In the genomic region with DNA sequence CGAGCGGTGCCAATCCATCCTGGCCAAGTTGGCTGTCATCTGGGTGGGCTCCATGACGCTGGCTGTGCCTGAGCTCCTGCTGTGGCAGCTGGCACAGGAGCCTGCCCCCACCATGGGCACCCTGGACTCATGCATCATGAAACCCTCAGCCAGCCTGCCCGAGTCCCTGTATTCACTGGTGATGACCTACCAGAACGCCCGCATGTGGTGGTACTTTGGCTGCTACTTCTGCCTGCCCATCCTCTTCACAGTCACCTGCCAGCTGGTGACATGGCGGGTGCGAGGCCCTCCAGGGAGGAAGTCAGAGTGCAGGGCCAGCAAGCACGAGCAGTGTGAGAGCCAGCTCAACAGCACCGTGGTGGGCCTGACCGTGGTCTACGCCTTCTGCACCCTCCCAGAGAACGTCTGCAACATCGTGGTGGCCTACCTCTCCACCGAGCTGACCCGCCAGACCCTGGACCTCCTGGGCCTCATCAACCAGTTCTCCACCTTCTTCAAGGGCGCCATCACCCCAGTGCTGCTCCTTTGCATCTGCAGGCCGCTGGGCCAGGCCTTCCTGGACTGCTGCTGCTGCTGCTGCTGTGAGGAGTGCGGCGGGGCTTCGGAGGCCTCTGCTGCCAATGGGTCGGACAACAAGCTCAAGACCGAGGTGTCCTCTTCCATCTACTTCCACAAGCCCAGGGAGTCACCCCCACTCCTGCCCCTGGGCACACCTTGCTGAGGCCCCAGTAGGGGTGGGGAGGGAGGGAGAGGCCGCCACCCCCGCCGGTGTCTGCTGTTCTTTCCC, we compare ENCODE assay signal across 1 cellular context.
TF ChIP-seq lines count a peak whose summit lies in the region.

No MANE protein-coding gene starts in this region.

TF ChIP-seq in HCT116, 20 proteins besides CTCF, POLR2A, EP300 and RAD21 (continued from another document):
- TF ChIP-seq ZNF274 (IDR thresholded peaks at IDR 0.05; ENCODE audit: low read depth, low read length) = no peak
- no peak for TF ChIP-seq CBX3 (IDR thresholded peaks at IDR 0.05; ENCODE audit: low read depth)
- TF ChIP-seq, protein P1, sequence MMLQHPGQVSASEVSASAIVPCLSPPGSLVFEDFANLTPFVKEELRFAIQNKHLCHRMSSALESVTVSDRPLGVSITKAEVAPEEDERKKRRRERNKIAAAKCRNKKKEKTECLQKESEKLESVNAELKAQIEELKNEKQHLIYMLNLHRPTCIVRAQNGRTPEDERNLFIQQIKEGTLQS (IDR thresholded peaks at IDR 0.05) = no peak
- TF ChIP-seq YY1 (IDR thresholded peaks at IDR 0.05; ENCODE audit: extremely low read depth, insufficient replicate concordance, low read depth, low read length) = no peak
- TF ChIP-seq ZFX (IDR thresholded peaks at IDR 0.05) = no peak
- TF ChIP-seq, protein P2, sequence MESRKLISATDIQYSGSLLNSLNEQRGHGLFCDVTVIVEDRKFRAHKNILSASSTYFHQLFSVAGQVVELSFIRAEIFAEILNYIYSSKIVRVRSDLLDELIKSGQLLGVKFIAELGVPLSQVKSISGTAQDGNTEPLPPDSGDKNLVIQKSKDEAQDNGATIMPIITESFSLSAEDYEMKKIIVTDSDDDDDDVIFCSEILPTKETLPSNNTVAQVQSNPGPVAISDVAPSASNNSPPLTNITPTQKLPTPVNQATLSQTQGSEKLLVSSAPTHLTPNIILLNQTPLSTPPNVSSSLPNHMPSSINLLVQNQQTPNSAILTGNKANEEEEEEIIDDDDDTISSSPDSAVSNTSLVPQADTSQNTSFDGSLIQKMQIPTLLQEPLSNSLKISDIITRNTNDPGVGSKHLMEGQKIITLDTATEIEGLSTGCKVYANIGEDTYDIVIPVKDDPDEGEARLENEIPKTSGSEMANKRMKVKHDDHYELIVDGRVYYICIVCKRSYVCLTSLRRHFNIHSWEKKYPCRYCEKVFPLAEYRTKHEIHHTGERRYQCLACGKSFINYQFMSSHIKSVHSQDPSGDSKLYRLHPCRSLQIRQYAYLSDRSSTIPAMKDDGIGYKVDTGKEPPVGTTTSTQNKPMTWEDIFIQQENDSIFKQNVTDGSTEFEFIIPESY (IDR thresholded peaks at IDR 0.05; ENCODE audit: extremely low read depth, insufficient replicate concordance, low read length) = no peak
- TF ChIP-seq SP1 (IDR thresholded peaks at IDR 0.05; ENCODE audit: low read depth) = no peak
- TF ChIP-seq, protein P3, sequence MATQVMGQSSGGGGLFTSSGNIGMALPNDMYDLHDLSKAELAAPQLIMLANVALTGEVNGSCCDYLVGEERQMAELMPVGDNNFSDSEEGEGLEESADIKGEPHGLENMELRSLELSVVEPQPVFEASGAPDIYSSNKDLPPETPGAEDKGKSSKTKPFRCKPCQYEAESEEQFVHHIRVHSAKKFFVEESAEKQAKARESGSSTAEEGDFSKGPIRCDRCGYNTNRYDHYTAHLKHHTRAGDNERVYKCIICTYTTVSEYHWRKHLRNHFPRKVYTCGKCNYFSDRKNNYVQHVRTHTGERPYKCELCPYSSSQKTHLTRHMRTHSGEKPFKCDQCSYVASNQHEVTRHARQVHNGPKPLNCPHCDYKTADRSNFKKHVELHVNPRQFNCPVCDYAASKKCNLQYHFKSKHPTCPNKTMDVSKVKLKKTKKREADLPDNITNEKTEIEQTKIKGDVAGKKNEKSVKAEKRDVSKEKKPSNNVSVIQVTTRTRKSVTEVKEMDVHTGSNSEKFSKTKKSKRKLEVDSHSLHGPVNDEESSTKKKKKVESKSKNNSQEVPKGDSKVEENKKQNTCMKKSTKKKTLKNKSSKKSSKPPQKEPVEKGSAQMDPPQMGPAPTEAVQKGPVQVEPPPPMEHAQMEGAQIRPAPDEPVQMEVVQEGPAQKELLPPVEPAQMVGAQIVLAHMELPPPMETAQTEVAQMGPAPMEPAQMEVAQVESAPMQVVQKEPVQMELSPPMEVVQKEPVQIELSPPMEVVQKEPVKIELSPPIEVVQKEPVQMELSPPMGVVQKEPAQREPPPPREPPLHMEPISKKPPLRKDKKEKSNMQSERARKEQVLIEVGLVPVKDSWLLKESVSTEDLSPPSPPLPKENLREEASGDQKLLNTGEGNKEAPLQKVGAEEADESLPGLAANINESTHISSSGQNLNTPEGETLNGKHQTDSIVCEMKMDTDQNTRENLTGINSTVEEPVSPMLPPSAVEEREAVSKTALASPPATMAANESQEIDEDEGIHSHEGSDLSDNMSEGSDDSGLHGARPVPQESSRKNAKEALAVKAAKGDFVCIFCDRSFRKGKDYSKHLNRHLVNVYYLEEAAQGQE (IDR thresholded peaks at IDR 0.05; ENCODE audit: low read depth) = no peak
